ENCODE assay signal across 1 cellular context in the genomic region with DNA sequence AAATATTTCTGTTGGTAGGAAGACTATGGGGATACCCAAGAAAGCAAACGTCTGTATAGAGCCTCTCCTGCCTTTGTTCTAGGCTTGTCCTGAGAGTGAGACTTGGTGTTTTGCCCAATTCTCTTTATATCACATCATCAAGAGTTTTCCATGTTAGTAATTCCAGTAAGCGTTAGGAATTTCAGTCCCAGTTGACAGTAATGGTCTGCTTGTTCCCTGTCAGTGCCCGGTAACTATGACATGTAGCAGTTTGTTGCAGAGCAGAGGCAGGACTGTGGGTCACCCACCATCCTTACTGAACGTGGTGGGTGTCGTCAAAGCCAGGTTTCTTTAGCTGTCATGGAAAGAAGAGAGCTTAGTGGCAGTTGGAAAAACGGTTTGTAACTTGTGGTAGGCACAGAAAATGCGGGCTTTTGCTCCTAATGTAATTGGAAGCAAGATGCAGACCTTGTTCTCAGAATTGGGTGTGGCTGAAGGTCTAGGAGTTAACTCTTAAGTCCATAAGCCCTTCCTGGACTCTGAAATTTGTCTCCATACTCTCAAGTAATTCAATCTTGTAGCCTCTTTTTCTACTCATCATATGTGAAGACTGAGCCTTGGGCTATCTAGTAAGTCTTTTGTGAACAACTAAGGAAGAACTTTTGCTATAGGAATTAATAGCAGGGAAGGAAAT.
TF ChIP-seq lines count a peak whose summit lies in the region.

No MANE protein-coding gene starts in this region.

TF ChIP-seq in GM23338, 12 proteins besides CTCF, POLR2A, EP300 and RAD21:
- no peak for TF ChIP-seq ZNF114 (CRISPR knock-in tag; IDR thresholded peaks at IDR 0.05)
- TF ChIP-seq NANOG (IDR thresholded peaks at IDR 0.05; ENCODE audit: borderline replicate concordance) = no peak
- TF ChIP-seq POLR2AphosphoS5 (IDR thresholded peaks at IDR 0.05; ENCODE audit: low read depth) = no peak
- TF ChIP-seq, protein P1, sequence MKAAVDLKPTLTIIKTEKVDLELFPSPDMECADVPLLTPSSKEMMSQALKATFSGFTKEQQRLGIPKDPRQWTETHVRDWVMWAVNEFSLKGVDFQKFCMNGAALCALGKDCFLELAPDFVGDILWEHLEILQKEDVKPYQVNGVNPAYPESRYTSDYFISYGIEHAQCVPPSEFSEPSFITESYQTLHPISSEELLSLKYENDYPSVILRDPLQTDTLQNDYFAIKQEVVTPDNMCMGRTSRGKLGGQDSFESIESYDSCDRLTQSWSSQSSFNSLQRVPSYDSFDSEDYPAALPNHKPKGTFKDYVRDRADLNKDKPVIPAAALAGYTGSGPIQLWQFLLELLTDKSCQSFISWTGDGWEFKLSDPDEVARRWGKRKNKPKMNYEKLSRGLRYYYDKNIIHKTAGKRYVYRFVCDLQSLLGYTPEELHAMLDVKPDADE (IDR thresholded peaks at IDR 0.05) = no peak
- no peak for TF ChIP-seq STAT1 (IDR thresholded peaks at IDR 0.05; ENCODE audit: unreplicated experiment)
- no peak for TF ChIP-seq ZNF331 (CRISPR knock-in tag; IDR thresholded peaks at IDR 0.05; ENCODE audit: low read depth)
- no peak for TF ChIP-seq JUNB (IDR thresholded peaks at IDR 0.05; ENCODE audit: unreplicated experiment)
- TF ChIP-seq, protein P2, sequence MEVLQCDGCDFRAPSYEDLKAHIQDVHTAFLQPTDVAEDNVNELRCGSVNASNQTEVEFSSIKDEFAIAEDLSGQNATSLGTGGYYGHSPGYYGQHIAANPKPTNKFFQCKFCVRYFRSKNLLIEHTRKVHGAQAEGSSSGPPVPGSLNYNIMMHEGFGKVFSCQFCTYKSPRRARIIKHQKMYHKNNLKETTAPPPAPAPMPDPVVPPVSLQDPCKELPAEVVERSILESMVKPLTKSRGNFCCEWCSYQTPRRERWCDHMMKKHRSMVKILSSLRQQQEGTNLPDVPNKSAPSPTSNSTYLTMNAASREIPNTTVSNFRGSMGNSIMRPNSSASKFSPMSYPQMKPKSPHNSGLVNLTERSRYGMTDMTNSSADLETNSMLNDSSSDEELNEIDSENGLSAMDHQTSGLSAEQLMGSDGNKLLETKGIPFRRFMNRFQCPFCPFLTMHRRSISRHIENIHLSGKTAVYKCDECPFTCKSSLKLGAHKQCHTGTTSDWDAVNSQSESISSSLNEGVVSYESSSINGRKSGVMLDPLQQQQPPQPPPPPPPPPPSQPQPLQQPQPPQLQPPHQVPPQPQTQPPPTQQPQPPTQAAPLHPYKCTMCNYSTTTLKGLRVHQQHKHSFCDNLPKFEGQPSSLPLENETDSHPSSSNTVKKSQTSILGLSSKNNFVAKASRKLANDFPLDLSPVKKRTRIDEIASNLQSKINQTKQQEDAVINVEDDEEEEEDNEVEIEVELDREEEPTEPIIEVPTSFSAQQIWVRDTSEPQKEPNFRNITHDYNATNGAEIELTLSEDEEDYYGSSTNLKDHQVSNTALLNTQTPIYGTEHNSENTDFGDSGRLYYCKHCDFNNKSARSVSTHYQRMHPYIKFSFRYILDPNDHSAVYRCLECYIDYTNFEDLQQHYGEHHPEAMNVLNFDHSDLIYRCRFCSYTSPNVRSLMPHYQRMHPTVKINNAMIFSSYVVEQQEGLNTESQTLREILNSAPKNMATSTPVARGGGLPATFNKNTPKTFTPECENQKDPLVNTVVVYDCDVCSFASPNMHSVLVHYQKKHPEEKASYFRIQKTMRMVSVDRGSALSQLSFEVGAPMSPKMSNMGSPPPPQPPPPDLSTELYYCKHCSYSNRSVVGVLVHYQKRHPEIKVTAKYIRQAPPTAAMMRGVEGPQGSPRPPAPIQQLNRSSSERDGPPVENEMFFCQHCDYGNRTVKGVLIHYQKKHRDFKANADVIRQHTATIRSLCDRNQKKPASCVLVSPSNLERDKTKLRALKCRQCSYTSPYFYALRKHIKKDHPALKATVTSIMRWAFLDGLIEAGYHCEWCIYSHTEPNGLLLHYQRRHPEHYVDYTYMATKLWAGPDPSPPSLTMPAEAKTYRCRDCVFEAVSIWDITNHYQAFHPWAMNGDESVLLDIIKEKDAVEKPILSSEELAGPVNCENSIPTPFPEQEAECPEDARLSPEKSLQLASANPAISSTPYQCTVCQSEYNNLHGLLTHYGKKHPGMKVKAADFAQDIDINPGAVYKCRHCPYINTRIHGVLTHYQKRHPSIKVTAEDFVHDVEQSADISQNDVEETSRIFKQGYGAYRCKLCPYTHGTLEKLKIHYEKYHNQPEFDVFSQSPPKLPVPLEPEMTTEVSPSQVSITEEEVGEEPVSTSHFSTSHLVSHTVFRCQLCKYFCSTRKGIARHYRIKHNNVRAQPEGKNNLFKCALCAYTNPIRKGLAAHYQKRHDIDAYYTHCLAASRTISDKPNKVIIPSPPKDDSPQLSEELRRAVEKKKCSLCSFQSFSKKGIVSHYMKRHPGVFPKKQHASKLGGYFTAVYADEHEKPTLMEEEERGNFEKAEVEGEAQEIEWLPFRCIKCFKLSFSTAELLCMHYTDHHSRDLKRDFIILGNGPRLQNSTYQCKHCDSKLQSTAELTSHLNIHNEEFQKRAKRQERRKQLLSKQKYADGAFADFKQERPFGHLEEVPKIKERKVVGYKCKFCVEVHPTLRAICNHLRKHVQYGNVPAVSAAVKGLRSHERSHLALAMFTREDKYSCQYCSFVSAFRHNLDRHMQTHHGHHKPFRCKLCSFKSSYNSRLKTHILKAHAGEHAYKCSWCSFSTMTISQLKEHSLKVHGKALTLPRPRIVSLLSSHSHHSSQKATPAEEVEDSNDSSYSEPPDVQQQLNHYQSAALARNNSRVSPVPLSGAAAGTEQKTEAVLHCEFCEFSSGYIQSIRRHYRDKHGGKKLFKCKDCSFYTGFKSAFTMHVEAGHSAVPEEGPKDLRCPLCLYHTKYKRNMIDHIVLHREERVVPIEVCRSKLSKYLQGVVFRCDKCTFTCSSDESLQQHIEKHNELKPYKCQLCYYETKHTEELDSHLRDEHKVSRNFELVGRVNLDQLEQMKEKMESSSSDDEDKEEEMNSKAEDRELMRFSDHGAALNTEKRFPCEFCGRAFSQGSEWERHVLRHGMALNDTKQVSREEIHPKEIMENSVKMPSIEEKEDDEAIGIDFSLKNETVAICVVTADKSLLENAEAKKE (CRISPR knock-in tag; IDR thresholded peaks at IDR 0.05) = no peak
- no peak for TF ChIP-seq EZH2phosphoT487 (IDR thresholded peaks at IDR 0.05; ENCODE audit: unreplicated experiment)
- TF ChIP-seq EZH2 (IDR thresholded peaks at IDR 0.05; ENCODE audit: low read depth, unreplicated experiment) = no peak
- no peak for TF ChIP-seq CREB1 (CRISPR knock-in tag; IDR thresholded peaks at IDR 0.05; ENCODE audit: low read depth)
- TF ChIP-seq, protein P3, sequence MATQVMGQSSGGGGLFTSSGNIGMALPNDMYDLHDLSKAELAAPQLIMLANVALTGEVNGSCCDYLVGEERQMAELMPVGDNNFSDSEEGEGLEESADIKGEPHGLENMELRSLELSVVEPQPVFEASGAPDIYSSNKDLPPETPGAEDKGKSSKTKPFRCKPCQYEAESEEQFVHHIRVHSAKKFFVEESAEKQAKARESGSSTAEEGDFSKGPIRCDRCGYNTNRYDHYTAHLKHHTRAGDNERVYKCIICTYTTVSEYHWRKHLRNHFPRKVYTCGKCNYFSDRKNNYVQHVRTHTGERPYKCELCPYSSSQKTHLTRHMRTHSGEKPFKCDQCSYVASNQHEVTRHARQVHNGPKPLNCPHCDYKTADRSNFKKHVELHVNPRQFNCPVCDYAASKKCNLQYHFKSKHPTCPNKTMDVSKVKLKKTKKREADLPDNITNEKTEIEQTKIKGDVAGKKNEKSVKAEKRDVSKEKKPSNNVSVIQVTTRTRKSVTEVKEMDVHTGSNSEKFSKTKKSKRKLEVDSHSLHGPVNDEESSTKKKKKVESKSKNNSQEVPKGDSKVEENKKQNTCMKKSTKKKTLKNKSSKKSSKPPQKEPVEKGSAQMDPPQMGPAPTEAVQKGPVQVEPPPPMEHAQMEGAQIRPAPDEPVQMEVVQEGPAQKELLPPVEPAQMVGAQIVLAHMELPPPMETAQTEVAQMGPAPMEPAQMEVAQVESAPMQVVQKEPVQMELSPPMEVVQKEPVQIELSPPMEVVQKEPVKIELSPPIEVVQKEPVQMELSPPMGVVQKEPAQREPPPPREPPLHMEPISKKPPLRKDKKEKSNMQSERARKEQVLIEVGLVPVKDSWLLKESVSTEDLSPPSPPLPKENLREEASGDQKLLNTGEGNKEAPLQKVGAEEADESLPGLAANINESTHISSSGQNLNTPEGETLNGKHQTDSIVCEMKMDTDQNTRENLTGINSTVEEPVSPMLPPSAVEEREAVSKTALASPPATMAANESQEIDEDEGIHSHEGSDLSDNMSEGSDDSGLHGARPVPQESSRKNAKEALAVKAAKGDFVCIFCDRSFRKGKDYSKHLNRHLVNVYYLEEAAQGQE (IDR thresholded peaks at IDR 0.05; ENCODE audit: unreplicated experiment) = no peak
